1 cellular context compared by ENCODE assay signal in genomic region chr21:42781150-42781980, GRCh38.
TF ChIP-seq lines count a peak whose summit lies in the region.

No MANE protein-coding gene starts in this region.

TF ChIP-seq in H1, 55 proteins besides CTCF, POLR2A, EP300 and RAD21 (continued from another document):
- no peak for TF ChIP-seq CHD7 (IDR thresholded peaks at IDR 0.05; ENCODE audit: insufficient replicate concordance, low read length)
- no peak for TF ChIP-seq TAF7 (optimal IDR thresholded peaks at IDR 0.05; ENCODE audit: borderline replicate concordance, low read depth, low read length)
- no peak for TF ChIP-seq TCF12 (IDR thresholded peaks at IDR 0.05; ENCODE audit: low read depth, low read length)
- peak; percentile 91 for TF ChIP-seq E2F6 (IDR thresholded peaks at IDR 0.05)
- TF ChIP-seq KDM4A (IDR thresholded peaks at IDR 0.05; ENCODE audit: low read depth, low read length, severe bottlenecking), result peak; percentile 81
- TF ChIP-seq BRCA1 (IDR thresholded peaks at IDR 0.05; ENCODE audit: low read depth, low read length), result no peak
- 0 out of 2 replicates have a peak, but pooled peaks have one; percentile 8 for TF ChIP-seq CHD2 (IDR thresholded peaks at IDR 0.05; ENCODE audit: low read length)
- TF ChIP-seq POLR2AphosphoS5 (IDR thresholded peaks at IDR 0.05; ENCODE audit: low read depth, low read length), result no peak
- peak in 1 of 2 experiments; percentile 61; a peak in 1 of 4 replicates for TF ChIP-seq HDAC2 (IDR thresholded peaks at IDR 0.05; ENCODE audit: borderline replicate concordance in 1 of 2, low read depth in 2 of 2, low read length in 2 of 2)
- no peak for TF ChIP-seq ATF3 (IDR thresholded peaks at IDR 0.05; ENCODE audit: insufficient read depth, low read depth, low read length)
- no peak for TF ChIP-seq USF2 (IDR thresholded peaks at IDR 0.05; ENCODE audit: low read length)
- TF ChIP-seq GTF2F1 (IDR thresholded peaks at IDR 0.05; ENCODE audit: borderline replicate concordance, low read depth, low read length), result no peak
- TF ChIP-seq SP2 (IDR thresholded peaks at IDR 0.05; ENCODE audit: low read length), result no peak
- 0 out of 2 replicates have a peak, but pooled peaks have one; percentile 30 for TF ChIP-seq TAF1 (IDR thresholded peaks at IDR 0.05; ENCODE audit: low read depth, low read length)
- peak; percentile 57; the same call in 1 of the 2 replicates for TF ChIP-seq SP4 (IDR thresholded peaks at IDR 0.05; ENCODE audit: low read length)
- TF ChIP-seq TEAD4 (IDR thresholded peaks at IDR 0.05; ENCODE audit: low read depth, low read length), result no peak
- TF ChIP-seq SP1 (IDR thresholded peaks at IDR 0.05; ENCODE audit: low read depth, low read length), result 0 out of 2 replicates have a peak, but pooled peaks have one; percentile 21
- peak; percentile 13 for TF ChIP-seq EZH2 (IDR thresholded peaks at IDR 0.05; ENCODE audit: low read depth, low read length, severe bottlenecking)
- no peak for TF ChIP-seq POU5F1 (IDR thresholded peaks at IDR 0.05; ENCODE audit: low read depth, low read length)
- TF ChIP-seq CHD1 (IDR thresholded peaks at IDR 0.05; ENCODE audit: low read depth, low read length), result no peak
- TF ChIP-seq RNF2 (IDR thresholded peaks at IDR 0.05; ENCODE audit: borderline replicate concordance, low read depth, low read length, missing control alignments, poor library complexity, severe bottlenecking), result peak; percentile 20
- no peak for TF ChIP-seq MAFK (IDR thresholded peaks at IDR 0.05; ENCODE audit: low read depth, low read length)
